ENCODE assay signal across 15 cellular contexts in the genomic region with DNA sequence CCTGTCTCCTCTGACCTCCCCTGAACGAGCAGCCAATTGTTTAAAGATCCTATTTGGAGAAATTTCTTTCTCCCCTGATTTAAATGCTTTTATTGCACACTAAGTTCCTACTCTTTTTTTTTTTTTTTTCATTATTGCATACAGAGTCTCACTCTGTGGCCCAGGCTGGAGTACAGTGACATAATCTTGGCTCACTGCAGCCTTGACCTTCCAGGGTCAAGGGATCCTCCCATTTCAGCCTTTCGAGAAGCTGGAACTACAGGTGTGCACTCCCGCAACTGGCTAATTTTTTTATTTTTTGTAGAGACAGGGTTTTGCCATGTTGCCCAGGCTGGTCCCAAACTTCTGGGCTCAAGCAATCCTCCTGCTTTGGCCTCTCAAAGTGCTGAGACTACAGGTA. TPM values are rescaled to one million over a fixed set of nuclear protein-coding genes. Genes with fewer than 3 reads are reported as not detected.
A peak's percentile ranks its signal among the peaks of the same experiment; 100 is the strongest.
DNase-seq lines count a peak whose midpoint lies in the region; ATAC-seq and TF ChIP-seq lines count a peak whose summit lies in the region.
"Had no signal": no experiment of that assay in that cellular context is flagged by ENCODE, and none has a peak within 500 bp of the region (broad histone marks: within the 10 kb centered on the region; RNA-seq: fewer than 3 reads in every experiment).

No MANE protein-coding gene starts in this region.

- H3K4me1 Mint-ChIP-seq in memory B cell = peaks cover 45% of the 10 kb centered on the region
- peaks cover 76 to 83% (median 78%) of the 10 kb centered on the region in 3 donors for H3K4me1 Mint-ChIP-seq in T-cell

- H3K27me3 ChIP-seq in left ventricle myocardium inferior (ENCODE audit: low read depth) (no peaks in the 10 kb centered on the region), right atrium auricular region (no peaks in the 10 kb centered on the region), dorsolateral prefrontal cortex (no peaks in the 10 kb centered on the region)

- H3K27me3 Mint-ChIP-seq in memory B cell (no peaks in the 10 kb centered on the region), T-cell (no peaks in the 10 kb centered on the region)

- POLR2A ChIA-PET in T-cell (lab: Charles Lee) = no interaction called here

- H3K36me3 Mint-ChIP-seq in memory B cell (peaks cover 2% of the 10 kb centered on the region), T-cell (no peaks in the 10 kb centered on the region)

- H3K4me3 ChIP-seq in left ventricle myocardium inferior (no peak overlapping the region), right atrium auricular region (no peak overlapping the region), dorsolateral prefrontal cortex (no peak overlapping the region)

- no peak for TF ChIP-seq CTCF in left ventricle myocardium inferior (IDR thresholded peaks at IDR 0.05; ENCODE audit: borderline replicate concordance)
- no peak for TF ChIP-seq CTCF in right atrium auricular region (IDR thresholded peaks at IDR 0.05)
- TF ChIP-seq CTCF in dorsolateral prefrontal cortex (IDR thresholded peaks at IDR 0.05 in 54 of 56, conservative IDR thresholded peaks at IDR 0.05 in 2 of 56; ENCODE audit: low read depth in 1 of 56, partially characterized antibody in 56 of 56) = no peak

- DNase-seq in left ventricle myocardium inferior (no peak), right atrium auricular region (ENCODE audit: low spot score) (no peak), dorsolateral prefrontal cortex (no peak), memory B cell (ENCODE audit: low spot score in 2 of 2) (no peak), NCI-H774 (lab: John Stamatoyannopoulos, UW) (no peak), T-cell (no peak)
- DNase-seq: ACHN, DMS 273 treated with DMSO at 0.1 percent for 48 hours, MM.1S, NCI-H1105 treated with DMSO at 0.1 percent for 48 hours, NCI-H187 treated with DMSO at 0.1 percent for 48 hours, NCI-H2171 treated with DMSO at 0.1 percent for 48 hours, Right ventricle myocardium superior had no signal

- H3K4me3 Mint-ChIP-seq in memory B cell (no peak overlapping the region), T-cell (no peak overlapping the region)

- H3K36me3 ChIP-seq in left ventricle myocardium inferior = no peaks in the 10 kb centered on the region
- no peaks in the 10 kb centered on the region for H3K36me3 ChIP-seq in right atrium auricular region

- H3K9me3 ChIP-seq in left ventricle myocardium inferior (replicated peaks) (no peaks in the 10 kb centered on the region), right atrium auricular region (no peaks in the 10 kb centered on the region)

- H3K4me1 ChIP-seq in left ventricle myocardium inferior (peaks cover 45% of the 10 kb centered on the region), right atrium auricular region (peaks cover 0 to 28% of the 10 kb centered on the region in 2 donors)

- H3K27ac ChIP-seq in left ventricle myocardium inferior (replicated peaks) (peak overlapping the region; percentile 80), right atrium auricular region (no peak overlapping the region), dorsolateral prefrontal cortex (peak overlapping the region in 33 of 59 donors; percentile 80 to 99 (median 97))

- H3K9me3 Mint-ChIP-seq in memory B cell = peaks cover 2% of the 10 kb centered on the region
- peaks cover 0 to 4% (median 0%) of the 10 kb centered on the region in 3 donors for H3K9me3 Mint-ChIP-seq in T-cell

- intact Hi-C loops in left ventricle myocardium inferior (cut with micrococcal nuclease) = no loop called here
- intact Hi-C loops in dorsolateral prefrontal cortex (cut with DNase I) = no loop called here

- H3K27ac Mint-ChIP-seq in memory B cell (peak overlapping the region; percentile 95), T-cell (peak overlapping the region in 1 of 2 donors; percentile 66)

- ATAC-seq in memory B cell (ENCODE audit: low read depth) = no peak
- ATAC-seq in T-cell (replicated peaks in 1 of 4) = no peak
- no peak for ATAC-seq in GM21447 (IDR thresholded peaks at IDR 0.05; ENCODE audit: unreplicated experiment)
- ATAC-seq: Panc1 had no signal

- CTCF ChIA-PET in T-cell (lab: Charles Lee) = no interaction called here

RNA-seq across cellular contexts. Expression of a gene that starts 5.2 kb away (rescaled TPM):
- 1.6 TPM for total RNA-seq in left ventricle myocardium inferior
- 1 to 10 TPM; 1.3 to 1.9 TPM for total RNA-seq in right atrium auricular region
- total RNA-seq in dorsolateral prefrontal cortex = 100 to 1,000 TPM in 20 of 120 experiments, 10 to 100 TPM in 100; 21.6 to 148 (median 62.3) TPM
- 10 to 100 TPM in 1 of 5 donors, 1 to 10 TPM in 4; 4.6 to 11.0 (median 6.9) TPM for total RNA-seq in T-cell

Comparison
In these comparisons a context has a peak if more than half of its experiments do, and no peak if none do; other contexts are left out.
1. H3K27ac ChIP-seq: peak in left ventricle myocardium inferior (single experiment) and dorsolateral prefrontal cortex (33 of 59); none in right atrium auricular region (0 of 2).